13 cellular contexts compared by ENCODE assay signal in genomic region chr1:150164224-150164623, GRCh38. TPM values are rescaled to one million over a fixed set of nuclear protein-coding genes. Genes with fewer than 3 reads are reported as not detected.
DNase-seq lines count a peak whose midpoint lies in the region; ATAC-seq and TF ChIP-seq lines count a peak whose summit lies in the region.
"Had no signal": no experiment of that assay in that cellular context is flagged by ENCODE, and none has a peak within 500 bp of the region (broad histone marks: within the 10 kb centered on the region; RNA-seq: fewer than 3 reads in every experiment).

No MANE protein-coding gene starts in this region.

- H2AFZ ChIP-seq in PC-9 = no peak overlapping the region

- H4K20me1 ChIP-seq in PC-9 (ENCODE audit: insufficient read depth) = no peaks in the 10 kb centered on the region

- H3K36me3 Mint-ChIP-seq in nephron (ENCODE audit: low read depth) = peaks cover 22% of the 10 kb centered on the region

- H3K27ac ChIP-seq in SK-N-MC (peak overlapping the region; percentile 97), gastroesophageal sphincter (peak overlapping the region; percentile 97 to 99 (median 98)), transverse colon (peak overlapping the region; percentile 92 to 96 (median 94)), PC-9 (no peak overlapping the region)

- CTCF ChIA-PET in PC-9 (lab: Charles Lee) = no interaction called here

- H3K27ac Mint-ChIP-seq in nephron = peak overlapping the region; percentile 90 to 99 (median 97)

- H3K4me2 ChIP-seq in PC-9 = no peak overlapping the region

- no peaks in the 10 kb centered on the region for H3K9me3 ChIP-seq in SK-N-MC (ENCODE audit: low read depth, low read length)
- no peaks in the 10 kb centered on the region for H3K9me3 ChIP-seq in gastroesophageal sphincter
- H3K9me3 ChIP-seq in transverse colon = no peaks in the 10 kb centered on the region
- no peaks in the 10 kb centered on the region for H3K9me3 ChIP-seq in mucosa of descending colon
- H3K9me3 ChIP-seq in PC-9 (ENCODE audit: insufficient read depth, low read depth) = no peaks in the 10 kb centered on the region

- TF ChIP-seq EP300 in gastroesophageal sphincter (IDR thresholded peaks at IDR 0.05) (no peak), transverse colon (IDR thresholded peaks at IDR 0.05; ENCODE audit: low read depth) (no peak)

- no peak for TF ChIP-seq CTCF in gastroesophageal sphincter (IDR thresholded peaks at IDR 0.05)
- no peak for TF ChIP-seq CTCF in nephron (IDR thresholded peaks at IDR 0.05; ENCODE audit: unreplicated experiment in 3 of 3)
- TF ChIP-seq CTCF in transverse colon (IDR thresholded peaks at IDR 0.05) = no peak
- no peak for TF ChIP-seq CTCF in mucosa of descending colon (IDR thresholded peaks at IDR 0.05)
- TF ChIP-seq CTCF in PC-9 (conservative IDR thresholded peaks at IDR 0.05) = no peak

- H3K9me2 ChIP-seq in PC-9 (ENCODE audit: insufficient read depth) = no peaks in the 10 kb centered on the region

- WGBS in gastroesophageal sphincter (ENCODE audit: low coverage in 1 of 2), 2 donors = 78 to 90% methylated on average over 2 to 5 of the region's 5 CpGs
- WGBS in transverse colon (ENCODE audit: low coverage in 1 of 2), 2 donors = 90 to 93% methylated on average over 5 of the region's 5 CpGs

- ATAC-seq in gastroesophageal sphincter = no peak
- ATAC-seq in GM18909 (IDR thresholded peaks at IDR 0.05; ENCODE audit: poor library complexity, unreplicated experiment) = no peak
- no peak for ATAC-seq in mucosa of descending colon
- ATAC-seq in GM18519 (IDR thresholded peaks at IDR 0.05; ENCODE audit: low FRiP score, unreplicated experiment) = no peak

- no peaks in the 10 kb centered on the region for H3K79me2 ChIP-seq in PC-9 (ENCODE audit: low read depth)

- TF ChIP-seq POLR2A in gastroesophageal sphincter (IDR thresholded peaks at IDR 0.05) = no peak
- TF ChIP-seq POLR2A in transverse colon (IDR thresholded peaks at IDR 0.05) = no peak

- H3K4me1 ChIP-seq in gastroesophageal sphincter (peaks cover 9 to 74% (median 24%) of the 10 kb centered on the region in 3 donors), transverse colon (peaks cover 30 to 65% (median 38%) of the 10 kb centered on the region in 4 donors), mucosa of descending colon (ENCODE audit: low read depth) (no peaks in the 10 kb centered on the region), PC-9 (replicated peaks; ENCODE audit: insufficient read depth) (no peaks in the 10 kb centered on the region)

- no peaks in the 10 kb centered on the region for H3F3A ChIP-seq in PC-9 (ENCODE audit: insufficient read depth, low read depth)

- H3K27me3 Mint-ChIP-seq in nephron (ENCODE audit: low read depth) = no peaks in the 10 kb centered on the region

- BruUV-seq in PC-9 (replicated peaks; lab: Mats Ljungman, UMichigan) = no TSS peak

- H3K9me3 Mint-ChIP-seq in nephron = no peaks in the 10 kb centered on the region

- H3K4me3 Mint-ChIP-seq in nephron = no peak overlapping the region

- no peak overlapping the region for H3K4me3 ChIP-seq in SK-N-MC
- no peak overlapping the region for H3K4me3 ChIP-seq in gastroesophageal sphincter
- H3K4me3 ChIP-seq in transverse colon = no peak overlapping the region
- no peak overlapping the region for H3K4me3 ChIP-seq in mucosa of descending colon
- H3K4me3 ChIP-seq in PC-9 = no peak overlapping the region

- POLR2A ChIA-PET in PC-9 (lab: Charles Lee; ENCODE audit: unreplicated experiment) = no interaction called here

- no peak overlapping the region for H3K9ac ChIP-seq in SK-N-MC (ENCODE audit: insufficient read length)

- peaks cover 68% of the 10 kb centered on the region for H3K4me1 Mint-ChIP-seq in nephron

- DNase-seq in SK-N-MC (ENCODE audit: low read depth, low spot score) (no peak), transverse colon (no peak), mucosa of descending colon (no peak), PC-9 (no peak)
- DNase-seq: DND-41, erythroblast, HCEC 1CT, islet precursor cell, T-helper 1 cell had no signal

- in situ Hi-C loops in transverse colon (cut with MboI; ENCODE audit: low pct_ligation_motif_present in 1 of 4, low pct_unique_long_range_greater_than_20kb in 1 of 4, low sequenced_read_pairs in 3 of 4) = loop anchor here in 2 of 4 donors (10.0 to 25.0 kb wide), 2 partner anchors 89 to 102 kb away; partner anchors contain the start of gene VPS45 (in 1 of the 2)

- intact Hi-C loops in transverse colon (cut with DNase I; ENCODE audit: low total_unique reads) (no loop called here), mucosa of descending colon (cut with DNase I, micrococcal nuclease) (loop anchor here (10.0 kb wide), 2 partner anchors 89 to 199 kb away; no protein-coding TSS in a partner anchor), PC-9 (cut with micrococcal nuclease; ENCODE audit: unreplicated experiment) (loop anchor here (10.0 kb wide), 1 partner anchor 279 kb away; a partner anchor contains a TSS)

- H3K27me3 ChIP-seq in gastroesophageal sphincter (no peaks in the 10 kb centered on the region), transverse colon (no peaks in the 10 kb centered on the region), PC-9 (ENCODE audit: insufficient read depth, low read depth) (no peaks in the 10 kb centered on the region)

- H3K36me3 ChIP-seq in SK-N-MC (ENCODE audit: insufficient read depth, low read length) (peaks cover 7% of the 10 kb centered on the region), gastroesophageal sphincter (peaks cover 0 to 10% of the 10 kb centered on the region in 2 donors), transverse colon (no peaks in the 10 kb centered on the region), mucosa of descending colon (ENCODE audit: low read depth) (no peaks in the 10 kb centered on the region), PC-9 (ENCODE audit: low read depth) (no peaks in the 10 kb centered on the region)

RNA-seq across cellular contexts. Expression of gene PLEKHO1, which starts 14.5 kb away (rescaled TPM):
- total RNA-seq in gastroesophageal sphincter (100 to 1,000 TPM; 217 to 358 (median 228) TPM), transverse colon (10 to 100 TPM; 35.9 to 76.3 (median 49.7) TPM), mucosa of descending colon (100 to 1,000 TPM in 1 of 3 donors, 10 to 100 TPM in 2; 10.0 to 228 (median 21.9) TPM), PC-9 (2021) (1.3 and 2.2 TPM in 2 replicates)
